Comparison of ENCODE assay signal across 1 cellular context in the genomic region with DNA sequence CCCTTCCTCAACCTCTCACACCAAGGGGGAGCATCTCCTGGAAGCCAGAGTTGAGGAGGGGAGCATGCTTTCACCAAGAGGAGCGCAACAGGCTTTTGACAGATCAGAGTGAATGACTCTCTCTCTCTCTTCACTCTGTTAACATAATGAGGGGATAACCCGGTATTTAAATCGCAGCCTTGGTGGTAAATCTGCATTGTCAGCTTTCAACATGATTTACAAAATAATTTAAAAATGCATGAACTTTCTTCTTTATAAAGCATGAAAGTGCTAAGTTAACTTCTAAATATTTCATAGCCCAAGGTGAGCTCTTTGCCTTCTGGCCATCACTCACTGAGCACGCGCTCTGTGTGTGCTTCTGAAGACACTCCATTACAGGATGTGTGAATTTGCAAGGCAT.
TF ChIP-seq lines count a peak whose summit lies in the region.

No MANE protein-coding gene starts in this region.

TF ChIP-seq in A549, 52 proteins besides CTCF, POLR2A, EP300 and RAD21:
- TF ChIP-seq, protein P1, sequence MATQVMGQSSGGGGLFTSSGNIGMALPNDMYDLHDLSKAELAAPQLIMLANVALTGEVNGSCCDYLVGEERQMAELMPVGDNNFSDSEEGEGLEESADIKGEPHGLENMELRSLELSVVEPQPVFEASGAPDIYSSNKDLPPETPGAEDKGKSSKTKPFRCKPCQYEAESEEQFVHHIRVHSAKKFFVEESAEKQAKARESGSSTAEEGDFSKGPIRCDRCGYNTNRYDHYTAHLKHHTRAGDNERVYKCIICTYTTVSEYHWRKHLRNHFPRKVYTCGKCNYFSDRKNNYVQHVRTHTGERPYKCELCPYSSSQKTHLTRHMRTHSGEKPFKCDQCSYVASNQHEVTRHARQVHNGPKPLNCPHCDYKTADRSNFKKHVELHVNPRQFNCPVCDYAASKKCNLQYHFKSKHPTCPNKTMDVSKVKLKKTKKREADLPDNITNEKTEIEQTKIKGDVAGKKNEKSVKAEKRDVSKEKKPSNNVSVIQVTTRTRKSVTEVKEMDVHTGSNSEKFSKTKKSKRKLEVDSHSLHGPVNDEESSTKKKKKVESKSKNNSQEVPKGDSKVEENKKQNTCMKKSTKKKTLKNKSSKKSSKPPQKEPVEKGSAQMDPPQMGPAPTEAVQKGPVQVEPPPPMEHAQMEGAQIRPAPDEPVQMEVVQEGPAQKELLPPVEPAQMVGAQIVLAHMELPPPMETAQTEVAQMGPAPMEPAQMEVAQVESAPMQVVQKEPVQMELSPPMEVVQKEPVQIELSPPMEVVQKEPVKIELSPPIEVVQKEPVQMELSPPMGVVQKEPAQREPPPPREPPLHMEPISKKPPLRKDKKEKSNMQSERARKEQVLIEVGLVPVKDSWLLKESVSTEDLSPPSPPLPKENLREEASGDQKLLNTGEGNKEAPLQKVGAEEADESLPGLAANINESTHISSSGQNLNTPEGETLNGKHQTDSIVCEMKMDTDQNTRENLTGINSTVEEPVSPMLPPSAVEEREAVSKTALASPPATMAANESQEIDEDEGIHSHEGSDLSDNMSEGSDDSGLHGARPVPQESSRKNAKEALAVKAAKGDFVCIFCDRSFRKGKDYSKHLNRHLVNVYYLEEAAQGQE (IDR thresholded peaks at IDR 0.05) = no peak
- peak; percentile 26 for TF ChIP-seq MAFK (IDR thresholded peaks at IDR 0.05; ENCODE audit: partially characterized antibody)
- no peak for TF ChIP-seq NFE2L2 (conservative IDR thresholded peaks at IDR 0.05; ENCODE audit: low read length)
- TF ChIP-seq PBX3 (IDR thresholded peaks at IDR 0.05) = no peak
- no peak for TF ChIP-seq HEYL (CRISPR knock-in tag; IDR thresholded peaks at IDR 0.05)
